6 cellular contexts compared by ENCODE assay signal in genomic region chr14:84877061-84877460, GRCh38.
"Had no signal": no experiment of that assay in that cellular context is flagged by ENCODE, and none has a peak within 500 bp of the region (broad histone marks: within the 10 kb centered on the region; RNA-seq: fewer than 3 reads in every experiment).

No MANE protein-coding gene starts in this region.

- H3K27ac Mint-ChIP-seq: H9 had no signal

- H3K4me3 Mint-ChIP-seq: H9 had no signal

- ATAC-seq: K562 had no signal

- DNase-seq: GOT3, H9, HCEC 1CT, IMR-90, KG1 had no signal

- H3K4me3 ChIP-seq: K562 had no signal

- H3K9me3 Mint-ChIP-seq: H9 had no signal
